ENCODE assay signal across 12 cellular contexts in the genomic region with DNA sequence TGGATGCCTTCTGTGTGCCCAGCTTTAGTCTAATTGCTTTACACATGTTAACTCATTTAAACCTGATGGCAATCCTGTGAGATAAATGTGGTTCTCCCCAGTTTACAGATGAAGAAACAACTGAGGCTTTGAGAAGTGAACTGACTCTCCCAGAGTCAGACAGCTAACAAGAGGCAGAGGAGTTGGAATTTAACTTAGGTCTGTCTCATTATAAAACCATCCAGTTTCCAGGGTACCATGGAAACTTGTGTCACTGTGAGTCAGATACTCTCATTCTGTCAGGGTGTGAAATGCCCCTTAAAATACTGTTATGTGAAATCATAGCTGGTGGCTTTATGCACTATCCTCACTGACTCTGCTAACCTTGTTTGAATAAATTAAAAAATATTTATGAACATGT.
A peak's percentile ranks its signal among the peaks of the same experiment; 100 is the strongest.
DNase-seq lines count a peak whose midpoint lies in the region; ATAC-seq and TF ChIP-seq lines count a peak whose summit lies in the region.
"Had no signal": no experiment of that assay in that cellular context is flagged by ENCODE, and none has a peak within 500 bp of the region (broad histone marks: within the 10 kb centered on the region; RNA-seq: fewer than 3 reads in every experiment).

No MANE protein-coding gene starts in this region.

- H3K4me3 ChIP-seq in thoracic aorta: no peak overlapping the region
- H3K4me3 ChIP-seq: testis had no signal

- no peaks in the 10 kb centered on the region for H3K27me3 ChIP-seq in thoracic aorta (replicated peaks; ENCODE audit: insufficient read depth)
- H3K27me3 ChIP-seq: testis had no signal

- ATAC-seq in thoracic aorta (ENCODE audit: insufficient number of reproducible peaks, low FRiP score, low read depth): peak; percentile 36
- ATAC-seq in stimulated activated memory B cell treated with anti-CD40 and anti-IgM and Interleukin-4, amounts not matched to agents 10 μg/mL and 1 μg/mL and 100 μg/mL, for 72 hours: no peak
- ATAC-seq in GM19035 (IDR thresholded peaks at IDR 0.05; ENCODE audit: unreplicated experiment): no peak
- no peak for ATAC-seq in HG02798 (IDR thresholded peaks at IDR 0.05; ENCODE audit: poor library complexity, unreplicated experiment)

- no peaks in the 10 kb centered on the region for H3K4me1 Mint-ChIP-seq in stimulated activated memory B cell treated with anti-CD40 and anti-IgM and Interleukin-4, amounts not matched to agents 10 μg/mL and 1 μg/mL and 100 μg/mL, for 72 hours

- no peaks in the 10 kb centered on the region for H3K9me3 Mint-ChIP-seq in stimulated activated memory B cell treated with anti-CD40 and anti-IgM and Interleukin-4, amounts not matched to agents 10 μg/mL and 1 μg/mL and 100 μg/mL, for 72 hours

- H3K36me3 ChIP-seq in thoracic aorta: no peaks in the 10 kb centered on the region

- no peaks in the 10 kb centered on the region for H3K9me3 ChIP-seq in thoracic aorta
- H3K9me3 ChIP-seq: testis had no signal

- H3K4me1 ChIP-seq in thoracic aorta (ENCODE audit: control insufficient read depth in 1 of 2, low read depth in 2 of 2): peaks cover 15 to 59% of the 10 kb centered on the region in 2 donors

- DNase-seq in DMS53 (lab: John Stamatoyannopoulos, UW): peak; percentile 8
- no peak for DNase-seq in DMS53 treated with DMSO at 0.1 percent for 48 hours (lab: John Stamatoyannopoulos, UW; ENCODE audit: unreplicated experiment)
- DNase-seq in astrocyte of the hippocampus (ENCODE audit: low read depth, low spot score): peak; percentile 83
- peak; percentile 95 for DNase-seq in iris pigment epithelial cell (ENCODE audit: low read depth)
- DNase-seq in thoracic aorta (ENCODE audit: low spot score): no peak
- DNase-seq: dermis blood vessel endothelial cell, NCI-H2171, testis had no signal

- peak overlapping the region; percentile 2 to 3 for H3K27ac ChIP-seq in thoracic aorta
- H3K27ac ChIP-seq: 22Rv1, testis had no signal

- H3K27me3 Mint-ChIP-seq in stimulated activated memory B cell treated with anti-CD40 and anti-IgM and Interleukin-4, amounts not matched to agents 10 μg/mL and 1 μg/mL and 100 μg/mL, for 72 hours: no peaks in the 10 kb centered on the region

- no peaks in the 10 kb centered on the region for H3K36me3 Mint-ChIP-seq in stimulated activated memory B cell treated with anti-CD40 and anti-IgM and Interleukin-4, amounts not matched to agents 10 μg/mL and 1 μg/mL and 100 μg/mL, for 72 hours

- no peak for TF ChIP-seq CTCF in thoracic aorta (IDR thresholded peaks at IDR 0.05)

- no peak overlapping the region for H3K27ac Mint-ChIP-seq in stimulated activated memory B cell treated with anti-CD40 and anti-IgM and Interleukin-4, amounts not matched to agents 10 μg/mL and 1 μg/mL and 100 μg/mL, for 72 hours

- no peak overlapping the region for H3K4me3 Mint-ChIP-seq in stimulated activated memory B cell treated with anti-CD40 and anti-IgM and Interleukin-4, amounts not matched to agents 10 μg/mL and 1 μg/mL and 100 μg/mL, for 72 hours

Comparison
In these comparisons a context has a peak if more than half of its experiments do, and no peak if none do; other contexts are left out.
1. DNase-seq: peak in DMS53 (single experiment), astrocyte of the hippocampus (single experiment) and iris pigment epithelial cell (single experiment); none in DMS53 treated with DMSO at 0.1 percent for 48 hours (single experiment) and thoracic aorta (single experiment).